ENCODE assay signal across 14 cellular contexts in the genomic region with DNA sequence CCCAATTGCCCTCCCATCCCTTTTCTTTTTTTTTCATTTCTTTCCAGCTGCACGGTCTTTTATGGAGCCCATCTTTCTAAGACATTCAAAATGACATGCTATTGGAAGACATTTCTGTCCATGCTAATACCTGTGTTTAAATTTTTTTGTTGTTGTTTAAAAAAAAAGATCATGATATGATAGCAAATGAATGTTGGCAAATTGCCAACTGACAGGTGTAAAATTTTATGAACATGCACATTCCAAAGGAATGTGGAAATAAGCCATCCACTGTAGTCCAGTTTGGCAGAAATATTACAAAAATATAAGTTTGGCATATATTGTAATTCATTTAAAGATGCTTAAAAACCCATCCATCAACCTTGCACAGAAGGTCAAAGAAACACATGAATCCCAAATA.
DNase-seq lines count a peak whose midpoint lies in the region; ATAC-seq and TF ChIP-seq lines count a peak whose summit lies in the region.
"Had no signal": no experiment of that assay in that cellular context is flagged by ENCODE, and none has a peak within 500 bp of the region (broad histone marks: within the 10 kb centered on the region; RNA-seq: fewer than 3 reads in every experiment).

No MANE protein-coding gene starts in this region.

- H3K27me3 Mint-ChIP-seq in MCF 10A (ENCODE audit: insufficient read depth, unreplicated experiment): no peaks in the 10 kb centered on the region
- no peaks in the 10 kb centered on the region for H3K27me3 Mint-ChIP-seq in stimulated activated naive B cell treated with anti-CD40 and anti-IgM and Interleukin-4, amounts not matched to agents 10 μg/mL and 1 μg/mL and 100 μg/mL, for 72 hours
- H3K27me3 Mint-ChIP-seq in glutamatergic neuron (ENCODE audit: unreplicated experiment): peaks cover 2% of the 10 kb centered on the region
- H3K27me3 Mint-ChIP-seq: CD4-positive, CD25-positive, alpha-beta regulatory T cell had no signal

- H3K36me3 ChIP-seq in breast epithelium: no peaks in the 10 kb centered on the region
- H3K36me3 ChIP-seq: BLaER1 had no signal

- intact Hi-C loops in MCF 10A (cut with micrococcal nuclease): no loop called here
- intact Hi-C loops in breast epithelium (cut with DNase I; ENCODE audit: low total_unique reads): loop anchor here (2.0 kb wide), 1 partner anchor 76 kb away; a partner anchor contains a TSS

- no peaks in the 10 kb centered on the region for H3K4me1 ChIP-seq in breast epithelium

- no peaks in the 10 kb centered on the region for H3K27me3 ChIP-seq in breast epithelium
- H3K27me3 ChIP-seq: BLaER1 had no signal

- ATAC-seq in stimulated activated naive B cell treated with anti-CD40 and anti-IgM and Interleukin-4, amounts not matched to agents 10 μg/mL and 1 μg/mL and 100 μg/mL, for 72 hours (replicated peaks): no peak
- ATAC-seq: GM23338 had no signal

- H3K36me3 Mint-ChIP-seq in MCF 10A (ENCODE audit: insufficient read depth, unreplicated experiment) (no peaks in the 10 kb centered on the region), glutamatergic neuron (ENCODE audit: unreplicated experiment) (no peaks in the 10 kb centered on the region)
- no peaks in the 10 kb centered on the region for H3K36me3 Mint-ChIP-seq in stimulated activated naive B cell treated with anti-CD40 and anti-IgM and Interleukin-4, amounts not matched to agents 10 μg/mL and 1 μg/mL and 100 μg/mL, for 72 hours
- H3K36me3 Mint-ChIP-seq: CD4-positive, CD25-positive, alpha-beta regulatory T cell had no signal

- in situ Hi-C loops in astrocyte of the cerebellum (cut with HindIII; ENCODE audit: low sequenced_read_pairs): no loop called here

- H3K9me3 ChIP-seq in breast epithelium: no peaks in the 10 kb centered on the region
- H3K9me3 ChIP-seq: BLaER1 had no signal

- H3K27ac Mint-ChIP-seq in MCF 10A (ENCODE audit: low read depth, unreplicated experiment): no peak overlapping the region
- no peak overlapping the region for H3K27ac Mint-ChIP-seq in stimulated activated naive B cell treated with anti-CD40 and anti-IgM and Interleukin-4, amounts not matched to agents 10 μg/mL and 1 μg/mL and 100 μg/mL, for 72 hours
- H3K27ac Mint-ChIP-seq in glutamatergic neuron (ENCODE audit: unreplicated experiment): no peak overlapping the region
- H3K27ac Mint-ChIP-seq: CD4-positive, CD25-positive, alpha-beta regulatory T cell; GM23338 had no signal

- H3K4me3 ChIP-seq in breast epithelium: no peak overlapping the region
- no peak overlapping the region for H3K4me3 ChIP-seq in astrocyte of the cerebellum (ENCODE audit: low read depth, low read length)
- H3K4me3 ChIP-seq: BLaER1, GM23338 had no signal

- no peaks in the 10 kb centered on the region for H3K4me1 Mint-ChIP-seq in MCF 10A (ENCODE audit: insufficient read depth, unreplicated experiment)
- no peaks in the 10 kb centered on the region for H3K4me1 Mint-ChIP-seq in stimulated activated naive B cell treated with anti-CD40 and anti-IgM and Interleukin-4, amounts not matched to agents 10 μg/mL and 1 μg/mL and 100 μg/mL, for 72 hours
- H3K4me1 Mint-ChIP-seq in glutamatergic neuron (ENCODE audit: low read depth, unreplicated experiment): peaks cover 5% of the 10 kb centered on the region

- BruUV-seq in MCF 10A (replicated peaks; lab: Mats Ljungman, UMichigan): no TSS peak

- TF ChIP-seq CTCF in MCF 10A (IDR thresholded peaks at IDR 0.05; ENCODE audit: unreplicated experiment): no peak
- no peak for TF ChIP-seq CTCF in breast epithelium (IDR thresholded peaks at IDR 0.05)
- TF ChIP-seq CTCF in astrocyte of the cerebellum (IDR thresholded peaks at IDR 0.05; ENCODE audit: low read depth, low read length, missing control alignments): no peak
- no peak for TF ChIP-seq CTCF in glutamatergic neuron (IDR thresholded peaks at IDR 0.05; ENCODE audit: partially characterized antibody, unreplicated experiment)

- no peak overlapping the region for H3K4me3 Mint-ChIP-seq in MCF 10A (ENCODE audit: unreplicated experiment)
- no peak overlapping the region for H3K4me3 Mint-ChIP-seq in stimulated activated naive B cell treated with anti-CD40 and anti-IgM and Interleukin-4, amounts not matched to agents 10 μg/mL and 1 μg/mL and 100 μg/mL, for 72 hours
- H3K4me3 Mint-ChIP-seq in glutamatergic neuron (ENCODE audit: unreplicated experiment): no peak overlapping the region
- H3K4me3 Mint-ChIP-seq: CD4-positive, CD25-positive, alpha-beta regulatory T cell; GM23338 had no signal

- CTCF ChIA-PET in MCF 10A (lab: Yijun Ruan, JAX): interaction anchor here (0.6 to 1.2 kb wide), 5 partner anchors 16 to 689 kb away, joined by 3 to 4 read pairs (median 3); no protein-coding TSS in a partner anchor

- POLR2A ChIA-PET in MCF 10A (lab: Yijun Ruan, JAX): interaction anchor here (0.5 to 1.1 kb wide), 5 partner anchors 38 to 1083 kb away, joined by 3 read pairs; no protein-coding TSS in a partner anchor

- no peak for TF ChIP-seq POLR2A in breast epithelium (IDR thresholded peaks at IDR 0.05)

- H3K9me3 Mint-ChIP-seq in MCF 10A (ENCODE audit: unreplicated experiment) (no peaks in the 10 kb centered on the region), glutamatergic neuron (ENCODE audit: unreplicated experiment) (no peaks in the 10 kb centered on the region)
- H3K9me3 Mint-ChIP-seq in stimulated activated naive B cell treated with anti-CD40 and anti-IgM and Interleukin-4, amounts not matched to agents 10 μg/mL and 1 μg/mL and 100 μg/mL, for 72 hours: no peaks in the 10 kb centered on the region
- H3K9me3 Mint-ChIP-seq: GM23338 had no signal

- DNase-seq in MCF 10A (ENCODE audit: unreplicated experiment): peak; percentile 19
- no peak for DNase-seq in breast epithelium (ENCODE audit: low spot score in 2 of 2)
- peak; percentile 9 for DNase-seq in astrocyte of the cerebellum (ENCODE audit: low read depth)
- peak; percentile 24 for DNase-seq in glomerular visceral epithelial cell (ENCODE audit: extremely low spot score)
- no peak for DNase-seq in stimulated activated naive B cell treated with anti-CD40 and anti-IgM and Interleukin-4, amounts not matched to agents 10 μg/mL and 1 μg/mL and 100 μg/mL, for 72 hours
- no peak for DNase-seq in glutamatergic neuron
- no peak for DNase-seq in NCI-H526 treated with DMSO at 0.1 percent for 48 hours (lab: John Stamatoyannopoulos, UW)
- DNase-seq: 8988T; AML-193; CD4-positive, CD25-positive, alpha-beta regulatory T cell; DMS53; H7 had no signal

- no peak overlapping the region for H3K27ac ChIP-seq in breast epithelium
- H3K27ac ChIP-seq: BLaER1 had no signal

Comparison
In these comparisons a context has a peak if more than half of its experiments do, and no peak if none do; other contexts are left out.
1. DNase-seq: peak in MCF 10A (single experiment), astrocyte of the cerebellum (single experiment) and glomerular visceral epithelial cell (single experiment); none in breast epithelium (0 of 2), stimulated activated naive B cell treated with anti-CD40 and anti-IgM and Interleukin-4, amounts not matched to agents 10 μg/mL and 1 μg/mL and 100 μg/mL, for 72 hours (single experiment), glutamatergic neuron (single experiment) and NCI-H526 treated with DMSO at 0.1 percent for 48 hours (single experiment).